ENCODE assay signal across 1 cellular context in the genomic region with DNA sequence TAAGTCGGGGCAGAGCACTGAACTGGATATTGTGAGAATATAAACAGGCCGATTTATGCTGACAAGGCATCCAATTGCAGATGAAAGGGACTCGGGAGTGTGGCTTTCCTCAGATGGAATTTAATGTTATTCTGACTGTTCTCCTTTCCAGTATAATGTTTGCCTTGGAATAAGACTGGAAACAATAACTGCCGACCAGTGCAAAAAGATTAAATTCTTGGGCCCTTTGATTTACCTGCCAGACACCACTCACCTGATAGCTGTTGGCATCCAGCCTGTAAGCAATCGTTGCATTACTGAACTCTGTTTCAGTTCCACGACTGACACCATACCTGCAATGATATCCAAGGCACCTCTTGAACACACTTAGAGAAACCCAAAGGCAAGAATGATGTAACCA.
TF ChIP-seq lines count a peak whose summit lies in the region.

No MANE protein-coding gene starts in this region.

TF ChIP-seq in GM23338, 12 proteins besides CTCF, POLR2A, EP300 and RAD21 (continued from another document):
- TF ChIP-seq, protein P1, sequence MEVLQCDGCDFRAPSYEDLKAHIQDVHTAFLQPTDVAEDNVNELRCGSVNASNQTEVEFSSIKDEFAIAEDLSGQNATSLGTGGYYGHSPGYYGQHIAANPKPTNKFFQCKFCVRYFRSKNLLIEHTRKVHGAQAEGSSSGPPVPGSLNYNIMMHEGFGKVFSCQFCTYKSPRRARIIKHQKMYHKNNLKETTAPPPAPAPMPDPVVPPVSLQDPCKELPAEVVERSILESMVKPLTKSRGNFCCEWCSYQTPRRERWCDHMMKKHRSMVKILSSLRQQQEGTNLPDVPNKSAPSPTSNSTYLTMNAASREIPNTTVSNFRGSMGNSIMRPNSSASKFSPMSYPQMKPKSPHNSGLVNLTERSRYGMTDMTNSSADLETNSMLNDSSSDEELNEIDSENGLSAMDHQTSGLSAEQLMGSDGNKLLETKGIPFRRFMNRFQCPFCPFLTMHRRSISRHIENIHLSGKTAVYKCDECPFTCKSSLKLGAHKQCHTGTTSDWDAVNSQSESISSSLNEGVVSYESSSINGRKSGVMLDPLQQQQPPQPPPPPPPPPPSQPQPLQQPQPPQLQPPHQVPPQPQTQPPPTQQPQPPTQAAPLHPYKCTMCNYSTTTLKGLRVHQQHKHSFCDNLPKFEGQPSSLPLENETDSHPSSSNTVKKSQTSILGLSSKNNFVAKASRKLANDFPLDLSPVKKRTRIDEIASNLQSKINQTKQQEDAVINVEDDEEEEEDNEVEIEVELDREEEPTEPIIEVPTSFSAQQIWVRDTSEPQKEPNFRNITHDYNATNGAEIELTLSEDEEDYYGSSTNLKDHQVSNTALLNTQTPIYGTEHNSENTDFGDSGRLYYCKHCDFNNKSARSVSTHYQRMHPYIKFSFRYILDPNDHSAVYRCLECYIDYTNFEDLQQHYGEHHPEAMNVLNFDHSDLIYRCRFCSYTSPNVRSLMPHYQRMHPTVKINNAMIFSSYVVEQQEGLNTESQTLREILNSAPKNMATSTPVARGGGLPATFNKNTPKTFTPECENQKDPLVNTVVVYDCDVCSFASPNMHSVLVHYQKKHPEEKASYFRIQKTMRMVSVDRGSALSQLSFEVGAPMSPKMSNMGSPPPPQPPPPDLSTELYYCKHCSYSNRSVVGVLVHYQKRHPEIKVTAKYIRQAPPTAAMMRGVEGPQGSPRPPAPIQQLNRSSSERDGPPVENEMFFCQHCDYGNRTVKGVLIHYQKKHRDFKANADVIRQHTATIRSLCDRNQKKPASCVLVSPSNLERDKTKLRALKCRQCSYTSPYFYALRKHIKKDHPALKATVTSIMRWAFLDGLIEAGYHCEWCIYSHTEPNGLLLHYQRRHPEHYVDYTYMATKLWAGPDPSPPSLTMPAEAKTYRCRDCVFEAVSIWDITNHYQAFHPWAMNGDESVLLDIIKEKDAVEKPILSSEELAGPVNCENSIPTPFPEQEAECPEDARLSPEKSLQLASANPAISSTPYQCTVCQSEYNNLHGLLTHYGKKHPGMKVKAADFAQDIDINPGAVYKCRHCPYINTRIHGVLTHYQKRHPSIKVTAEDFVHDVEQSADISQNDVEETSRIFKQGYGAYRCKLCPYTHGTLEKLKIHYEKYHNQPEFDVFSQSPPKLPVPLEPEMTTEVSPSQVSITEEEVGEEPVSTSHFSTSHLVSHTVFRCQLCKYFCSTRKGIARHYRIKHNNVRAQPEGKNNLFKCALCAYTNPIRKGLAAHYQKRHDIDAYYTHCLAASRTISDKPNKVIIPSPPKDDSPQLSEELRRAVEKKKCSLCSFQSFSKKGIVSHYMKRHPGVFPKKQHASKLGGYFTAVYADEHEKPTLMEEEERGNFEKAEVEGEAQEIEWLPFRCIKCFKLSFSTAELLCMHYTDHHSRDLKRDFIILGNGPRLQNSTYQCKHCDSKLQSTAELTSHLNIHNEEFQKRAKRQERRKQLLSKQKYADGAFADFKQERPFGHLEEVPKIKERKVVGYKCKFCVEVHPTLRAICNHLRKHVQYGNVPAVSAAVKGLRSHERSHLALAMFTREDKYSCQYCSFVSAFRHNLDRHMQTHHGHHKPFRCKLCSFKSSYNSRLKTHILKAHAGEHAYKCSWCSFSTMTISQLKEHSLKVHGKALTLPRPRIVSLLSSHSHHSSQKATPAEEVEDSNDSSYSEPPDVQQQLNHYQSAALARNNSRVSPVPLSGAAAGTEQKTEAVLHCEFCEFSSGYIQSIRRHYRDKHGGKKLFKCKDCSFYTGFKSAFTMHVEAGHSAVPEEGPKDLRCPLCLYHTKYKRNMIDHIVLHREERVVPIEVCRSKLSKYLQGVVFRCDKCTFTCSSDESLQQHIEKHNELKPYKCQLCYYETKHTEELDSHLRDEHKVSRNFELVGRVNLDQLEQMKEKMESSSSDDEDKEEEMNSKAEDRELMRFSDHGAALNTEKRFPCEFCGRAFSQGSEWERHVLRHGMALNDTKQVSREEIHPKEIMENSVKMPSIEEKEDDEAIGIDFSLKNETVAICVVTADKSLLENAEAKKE (CRISPR knock-in tag; IDR thresholded peaks at IDR 0.05) = no peak
- TF ChIP-seq ZNF331 (CRISPR knock-in tag; IDR thresholded peaks at IDR 0.05; ENCODE audit: low read depth) (no peak), ZNF114 (CRISPR knock-in tag; IDR thresholded peaks at IDR 0.05) (no peak), STAT1 (IDR thresholded peaks at IDR 0.05; ENCODE audit: unreplicated experiment) (no peak), CREB1 (CRISPR knock-in tag; IDR thresholded peaks at IDR 0.05; ENCODE audit: low read depth) (no peak), EZH2phosphoT487 (IDR thresholded peaks at IDR 0.05; ENCODE audit: unreplicated experiment) (no peak), EZH2 (IDR thresholded peaks at IDR 0.05; ENCODE audit: low read depth, unreplicated experiment) (no peak), NANOG (IDR thresholded peaks at IDR 0.05; ENCODE audit: borderline replicate concordance) (no peak), POLR2AphosphoS5 (IDR thresholded peaks at IDR 0.05; ENCODE audit: low read depth) (no peak)
- TF ChIP-seq, protein P2, sequence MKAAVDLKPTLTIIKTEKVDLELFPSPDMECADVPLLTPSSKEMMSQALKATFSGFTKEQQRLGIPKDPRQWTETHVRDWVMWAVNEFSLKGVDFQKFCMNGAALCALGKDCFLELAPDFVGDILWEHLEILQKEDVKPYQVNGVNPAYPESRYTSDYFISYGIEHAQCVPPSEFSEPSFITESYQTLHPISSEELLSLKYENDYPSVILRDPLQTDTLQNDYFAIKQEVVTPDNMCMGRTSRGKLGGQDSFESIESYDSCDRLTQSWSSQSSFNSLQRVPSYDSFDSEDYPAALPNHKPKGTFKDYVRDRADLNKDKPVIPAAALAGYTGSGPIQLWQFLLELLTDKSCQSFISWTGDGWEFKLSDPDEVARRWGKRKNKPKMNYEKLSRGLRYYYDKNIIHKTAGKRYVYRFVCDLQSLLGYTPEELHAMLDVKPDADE (IDR thresholded peaks at IDR 0.05) = no peak
- TF ChIP-seq, protein P3, sequence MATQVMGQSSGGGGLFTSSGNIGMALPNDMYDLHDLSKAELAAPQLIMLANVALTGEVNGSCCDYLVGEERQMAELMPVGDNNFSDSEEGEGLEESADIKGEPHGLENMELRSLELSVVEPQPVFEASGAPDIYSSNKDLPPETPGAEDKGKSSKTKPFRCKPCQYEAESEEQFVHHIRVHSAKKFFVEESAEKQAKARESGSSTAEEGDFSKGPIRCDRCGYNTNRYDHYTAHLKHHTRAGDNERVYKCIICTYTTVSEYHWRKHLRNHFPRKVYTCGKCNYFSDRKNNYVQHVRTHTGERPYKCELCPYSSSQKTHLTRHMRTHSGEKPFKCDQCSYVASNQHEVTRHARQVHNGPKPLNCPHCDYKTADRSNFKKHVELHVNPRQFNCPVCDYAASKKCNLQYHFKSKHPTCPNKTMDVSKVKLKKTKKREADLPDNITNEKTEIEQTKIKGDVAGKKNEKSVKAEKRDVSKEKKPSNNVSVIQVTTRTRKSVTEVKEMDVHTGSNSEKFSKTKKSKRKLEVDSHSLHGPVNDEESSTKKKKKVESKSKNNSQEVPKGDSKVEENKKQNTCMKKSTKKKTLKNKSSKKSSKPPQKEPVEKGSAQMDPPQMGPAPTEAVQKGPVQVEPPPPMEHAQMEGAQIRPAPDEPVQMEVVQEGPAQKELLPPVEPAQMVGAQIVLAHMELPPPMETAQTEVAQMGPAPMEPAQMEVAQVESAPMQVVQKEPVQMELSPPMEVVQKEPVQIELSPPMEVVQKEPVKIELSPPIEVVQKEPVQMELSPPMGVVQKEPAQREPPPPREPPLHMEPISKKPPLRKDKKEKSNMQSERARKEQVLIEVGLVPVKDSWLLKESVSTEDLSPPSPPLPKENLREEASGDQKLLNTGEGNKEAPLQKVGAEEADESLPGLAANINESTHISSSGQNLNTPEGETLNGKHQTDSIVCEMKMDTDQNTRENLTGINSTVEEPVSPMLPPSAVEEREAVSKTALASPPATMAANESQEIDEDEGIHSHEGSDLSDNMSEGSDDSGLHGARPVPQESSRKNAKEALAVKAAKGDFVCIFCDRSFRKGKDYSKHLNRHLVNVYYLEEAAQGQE (IDR thresholded peaks at IDR 0.05; ENCODE audit: unreplicated experiment) = no peak
